ENCODE assay signal across 1 cellular context in the genomic region with DNA sequence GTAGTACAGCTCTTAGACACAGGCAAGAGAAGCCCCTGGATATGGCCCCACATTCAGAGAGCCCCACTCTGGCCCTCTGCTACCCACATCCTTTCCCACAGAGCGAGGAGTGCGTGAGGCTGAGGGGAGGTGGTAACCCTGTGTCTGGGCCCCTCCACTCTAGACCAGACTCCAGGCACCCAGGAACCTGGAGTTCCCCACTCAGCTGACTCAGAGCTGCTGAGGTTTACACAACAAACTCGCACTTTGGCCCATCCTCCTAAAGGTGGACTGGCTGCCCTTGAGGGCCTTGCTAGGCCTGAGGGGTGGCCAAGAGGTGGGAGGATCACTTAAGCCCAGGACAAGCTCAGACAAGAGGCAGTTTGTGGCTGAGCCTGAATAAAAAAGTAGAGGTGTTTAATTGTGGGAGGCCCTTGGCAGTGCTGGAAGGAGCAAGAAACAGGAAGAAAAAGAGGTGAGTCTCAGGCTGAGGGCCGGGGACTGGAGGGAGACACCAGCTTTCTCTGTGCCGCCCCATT.
TF ChIP-seq lines count a peak whose summit lies in the region.

No MANE protein-coding gene starts in this region.

TF ChIP-seq in HepG2, 621 proteins besides CTCF, POLR2A, EP300 and RAD21 (continued from another document and continues in another):
- TF ChIP-seq ZBTB7B (CRISPR knock-in tag; IDR thresholded peaks at IDR 0.05) (peak; percentile 80; the same call in 1 of the 2 replicates), ZNF672 (CRISPR knock-in tag; IDR thresholded peaks at IDR 0.05) (no peak), PHF20 (CRISPR knock-in tag; IDR thresholded peaks at IDR 0.05) (no peak), NFYB (CRISPR knock-in tag; IDR thresholded peaks at IDR 0.05) (no peak), SMC3 (IDR thresholded peaks at IDR 0.05; ENCODE audit: low read length) (peak; percentile 5; the same call in 1 of the 2 replicates), HNRNPLL (IDR thresholded peaks at IDR 0.05; ENCODE audit: low read depth, low read length, poor library complexity, severe bottlenecking) (no peak), AGO1 (IDR thresholded peaks at IDR 0.05; ENCODE audit: low read depth, low read length, poor library complexity, severe bottlenecking) (no peak), MAZ (IDR thresholded peaks at IDR 0.05; ENCODE audit: borderline replicate concordance, low read depth, low read length) (no peak), MAZ (CRISPR knock-in tag; IDR thresholded peaks at IDR 0.05; ENCODE audit: low read depth) (no peak), HNRNPUL1 (IDR thresholded peaks at IDR 0.05; ENCODE audit: low read depth, low read length) (no peak), KAT8 (CRISPR knock-in tag; IDR thresholded peaks at IDR 0.05) (peak; percentile 39; the same call in 1 of the 2 replicates), HOXA5 (CRISPR knock-in tag; IDR thresholded peaks at IDR 0.05) (no peak), MBD4 (IDR thresholded peaks at IDR 0.05; ENCODE audit: borderline replicate concordance, low read length) (no peak), CREB1 (IDR thresholded peaks at IDR 0.05) (no peak), CREB1 (CRISPR knock-in tag; IDR thresholded peaks at IDR 0.05) (peak; percentile 37; the same call in 1 of the 2 replicates), ELF4 (CRISPR knock-in tag; IDR thresholded peaks at IDR 0.05; ENCODE audit: borderline replicate concordance) (no peak), ERF (CRISPR knock-in tag; IDR thresholded peaks at IDR 0.05) (0 out of 2 replicates have a peak, but pooled peaks have one; percentile 36), RXRB (CRISPR knock-in tag; IDR thresholded peaks at IDR 0.05; ENCODE audit: borderline replicate concordance) (peak; percentile 71; the same call in 1 of the 2 replicates), SOX13 (IDR thresholded peaks at IDR 0.05) (no peak), SOX13 (CRISPR knock-in tag; conservative IDR thresholded peaks at IDR 0.05 in 1 of 2, IDR thresholded peaks at IDR 0.05 in 1 of 2) (peak in 1 of 2 experiments; percentile 62; a peak in 2 of 4 replicates), ZNF749 (CRISPR knock-in tag; IDR thresholded peaks at IDR 0.05; ENCODE audit: borderline replicate concordance) (no peak), DMAP1 (CRISPR knock-in tag; IDR thresholded peaks at IDR 0.05) (0 out of 2 replicates have a peak, but pooled peaks have one; percentile 21), ZNF724P (CRISPR knock-in tag; IDR thresholded peaks at IDR 0.05; ENCODE audit: borderline replicate concordance) (no peak), FIP1L1 (IDR thresholded peaks at IDR 0.05; ENCODE audit: borderline replicate concordance, insufficient read depth, low read depth, low read length) (no peak), CENPT (CRISPR knock-in tag; IDR thresholded peaks at IDR 0.05; ENCODE audit: low read depth) (no peak)
- TF ChIP-seq, protein P1, sequence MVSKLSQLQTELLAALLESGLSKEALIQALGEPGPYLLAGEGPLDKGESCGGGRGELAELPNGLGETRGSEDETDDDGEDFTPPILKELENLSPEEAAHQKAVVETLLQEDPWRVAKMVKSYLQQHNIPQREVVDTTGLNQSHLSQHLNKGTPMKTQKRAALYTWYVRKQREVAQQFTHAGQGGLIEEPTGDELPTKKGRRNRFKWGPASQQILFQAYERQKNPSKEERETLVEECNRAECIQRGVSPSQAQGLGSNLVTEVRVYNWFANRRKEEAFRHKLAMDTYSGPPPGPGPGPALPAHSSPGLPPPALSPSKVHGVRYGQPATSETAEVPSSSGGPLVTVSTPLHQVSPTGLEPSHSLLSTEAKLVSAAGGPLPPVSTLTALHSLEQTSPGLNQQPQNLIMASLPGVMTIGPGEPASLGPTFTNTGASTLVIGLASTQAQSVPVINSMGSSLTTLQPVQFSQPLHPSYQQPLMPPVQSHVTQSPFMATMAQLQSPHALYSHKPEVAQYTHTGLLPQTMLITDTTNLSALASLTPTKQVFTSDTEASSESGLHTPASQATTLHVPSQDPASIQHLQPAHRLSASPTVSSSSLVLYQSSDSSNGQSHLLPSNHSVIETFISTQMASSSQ (IDR thresholded peaks at IDR 0.05; ENCODE audit: low read depth): no peak
- TF ChIP-seq, protein P1 (CRISPR knock-in tag; IDR thresholded peaks at IDR 0.05; ENCODE audit: borderline replicate concordance): no peak
- TF ChIP-seq, protein P2, sequence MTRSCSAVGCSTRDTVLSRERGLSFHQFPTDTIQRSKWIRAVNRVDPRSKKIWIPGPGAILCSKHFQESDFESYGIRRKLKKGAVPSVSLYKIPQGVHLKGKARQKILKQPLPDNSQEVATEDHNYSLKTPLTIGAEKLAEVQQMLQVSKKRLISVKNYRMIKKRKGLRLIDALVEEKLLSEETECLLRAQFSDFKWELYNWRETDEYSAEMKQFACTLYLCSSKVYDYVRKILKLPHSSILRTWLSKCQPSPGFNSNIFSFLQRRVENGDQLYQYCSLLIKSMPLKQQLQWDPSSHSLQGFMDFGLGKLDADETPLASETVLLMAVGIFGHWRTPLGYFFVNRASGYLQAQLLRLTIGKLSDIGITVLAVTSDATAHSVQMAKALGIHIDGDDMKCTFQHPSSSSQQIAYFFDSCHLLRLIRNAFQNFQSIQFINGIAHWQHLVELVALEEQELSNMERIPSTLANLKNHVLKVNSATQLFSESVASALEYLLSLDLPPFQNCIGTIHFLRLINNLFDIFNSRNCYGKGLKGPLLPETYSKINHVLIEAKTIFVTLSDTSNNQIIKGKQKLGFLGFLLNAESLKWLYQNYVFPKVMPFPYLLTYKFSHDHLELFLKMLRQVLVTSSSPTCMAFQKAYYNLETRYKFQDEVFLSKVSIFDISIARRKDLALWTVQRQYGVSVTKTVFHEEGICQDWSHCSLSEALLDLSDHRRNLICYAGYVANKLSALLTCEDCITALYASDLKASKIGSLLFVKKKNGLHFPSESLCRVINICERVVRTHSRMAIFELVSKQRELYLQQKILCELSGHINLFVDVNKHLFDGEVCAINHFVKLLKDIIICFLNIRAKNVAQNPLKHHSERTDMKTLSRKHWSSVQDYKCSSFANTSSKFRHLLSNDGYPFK (CRISPR knock-in tag; IDR thresholded peaks at IDR 0.05; ENCODE audit: borderline replicate concordance): no peak
- TF ChIP-seq, protein P3, sequence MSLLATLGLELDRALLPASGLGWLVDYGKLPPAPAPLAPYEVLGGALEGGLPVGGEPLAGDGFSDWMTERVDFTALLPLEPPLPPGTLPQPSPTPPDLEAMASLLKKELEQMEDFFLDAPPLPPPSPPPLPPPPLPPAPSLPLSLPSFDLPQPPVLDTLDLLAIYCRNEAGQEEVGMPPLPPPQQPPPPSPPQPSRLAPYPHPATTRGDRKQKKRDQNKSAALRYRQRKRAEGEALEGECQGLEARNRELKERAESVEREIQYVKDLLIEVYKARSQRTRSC (CRISPR knock-in tag; IDR thresholded peaks at IDR 0.05; ENCODE audit: low read depth): no peak
- TF ChIP-seq, protein P4, sequence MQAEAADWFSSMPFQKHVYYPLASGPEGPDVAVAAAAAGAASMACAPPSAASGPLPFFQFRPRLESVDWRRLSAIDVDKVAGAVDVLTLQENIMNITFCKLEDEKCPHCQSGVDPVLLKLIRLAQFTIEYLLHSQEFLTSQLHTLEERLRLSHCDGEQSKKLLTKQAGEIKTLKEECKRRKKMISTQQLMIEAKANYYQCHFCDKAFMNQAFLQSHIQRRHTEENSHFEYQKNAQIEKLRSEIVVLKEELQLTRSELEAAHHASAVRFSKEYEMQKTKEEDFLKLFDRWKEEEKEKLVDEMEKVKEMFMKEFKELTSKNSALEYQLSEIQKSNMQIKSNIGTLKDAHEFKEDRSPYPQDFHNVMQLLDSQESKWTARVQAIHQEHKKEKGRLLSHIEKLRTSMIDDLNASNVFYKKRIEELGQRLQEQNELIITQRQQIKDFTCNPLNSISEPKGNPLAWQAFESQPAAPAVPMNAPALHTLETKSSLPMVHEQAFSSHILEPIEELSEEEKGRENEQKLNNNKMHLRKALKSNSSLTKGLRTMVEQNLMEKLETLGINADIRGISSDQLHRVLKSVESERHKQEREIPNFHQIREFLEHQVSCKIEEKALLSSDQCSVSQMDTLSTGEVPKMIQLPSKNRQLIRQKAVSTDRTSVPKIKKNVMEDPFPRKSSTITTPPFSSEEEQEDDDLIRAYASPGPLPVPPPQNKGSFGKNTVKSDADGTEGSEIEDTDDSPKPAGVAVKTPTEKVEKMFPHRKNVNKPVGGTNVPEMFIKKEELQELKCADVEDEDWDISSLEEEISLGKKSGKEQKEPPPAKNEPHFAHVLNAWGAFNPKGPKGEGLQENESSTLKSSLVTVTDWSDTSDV (CRISPR knock-in tag; IDR thresholded peaks at IDR 0.05): no peak
- TF ChIP-seq, protein P5, sequence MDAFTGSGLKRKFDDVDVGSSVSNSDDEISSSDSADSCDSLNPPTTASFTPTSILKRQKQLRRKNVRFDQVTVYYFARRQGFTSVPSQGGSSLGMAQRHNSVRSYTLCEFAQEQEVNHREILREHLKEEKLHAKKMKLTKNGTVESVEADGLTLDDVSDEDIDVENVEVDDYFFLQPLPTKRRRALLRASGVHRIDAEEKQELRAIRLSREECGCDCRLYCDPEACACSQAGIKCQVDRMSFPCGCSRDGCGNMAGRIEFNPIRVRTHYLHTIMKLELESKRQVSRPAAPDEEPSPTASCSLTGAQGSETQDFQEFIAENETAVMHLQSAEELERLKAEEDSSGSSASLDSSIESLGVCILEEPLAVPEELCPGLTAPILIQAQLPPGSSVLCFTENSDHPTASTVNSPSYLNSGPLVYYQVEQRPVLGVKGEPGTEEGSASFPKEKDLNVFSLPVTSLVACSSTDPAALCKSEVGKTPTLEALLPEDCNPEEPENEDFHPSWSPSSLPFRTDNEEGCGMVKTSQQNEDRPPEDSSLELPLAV (CRISPR knock-in tag; conservative IDR thresholded peaks at IDR 0.05; ENCODE audit: low read depth): no peak
- TF ChIP-seq, protein P6, sequence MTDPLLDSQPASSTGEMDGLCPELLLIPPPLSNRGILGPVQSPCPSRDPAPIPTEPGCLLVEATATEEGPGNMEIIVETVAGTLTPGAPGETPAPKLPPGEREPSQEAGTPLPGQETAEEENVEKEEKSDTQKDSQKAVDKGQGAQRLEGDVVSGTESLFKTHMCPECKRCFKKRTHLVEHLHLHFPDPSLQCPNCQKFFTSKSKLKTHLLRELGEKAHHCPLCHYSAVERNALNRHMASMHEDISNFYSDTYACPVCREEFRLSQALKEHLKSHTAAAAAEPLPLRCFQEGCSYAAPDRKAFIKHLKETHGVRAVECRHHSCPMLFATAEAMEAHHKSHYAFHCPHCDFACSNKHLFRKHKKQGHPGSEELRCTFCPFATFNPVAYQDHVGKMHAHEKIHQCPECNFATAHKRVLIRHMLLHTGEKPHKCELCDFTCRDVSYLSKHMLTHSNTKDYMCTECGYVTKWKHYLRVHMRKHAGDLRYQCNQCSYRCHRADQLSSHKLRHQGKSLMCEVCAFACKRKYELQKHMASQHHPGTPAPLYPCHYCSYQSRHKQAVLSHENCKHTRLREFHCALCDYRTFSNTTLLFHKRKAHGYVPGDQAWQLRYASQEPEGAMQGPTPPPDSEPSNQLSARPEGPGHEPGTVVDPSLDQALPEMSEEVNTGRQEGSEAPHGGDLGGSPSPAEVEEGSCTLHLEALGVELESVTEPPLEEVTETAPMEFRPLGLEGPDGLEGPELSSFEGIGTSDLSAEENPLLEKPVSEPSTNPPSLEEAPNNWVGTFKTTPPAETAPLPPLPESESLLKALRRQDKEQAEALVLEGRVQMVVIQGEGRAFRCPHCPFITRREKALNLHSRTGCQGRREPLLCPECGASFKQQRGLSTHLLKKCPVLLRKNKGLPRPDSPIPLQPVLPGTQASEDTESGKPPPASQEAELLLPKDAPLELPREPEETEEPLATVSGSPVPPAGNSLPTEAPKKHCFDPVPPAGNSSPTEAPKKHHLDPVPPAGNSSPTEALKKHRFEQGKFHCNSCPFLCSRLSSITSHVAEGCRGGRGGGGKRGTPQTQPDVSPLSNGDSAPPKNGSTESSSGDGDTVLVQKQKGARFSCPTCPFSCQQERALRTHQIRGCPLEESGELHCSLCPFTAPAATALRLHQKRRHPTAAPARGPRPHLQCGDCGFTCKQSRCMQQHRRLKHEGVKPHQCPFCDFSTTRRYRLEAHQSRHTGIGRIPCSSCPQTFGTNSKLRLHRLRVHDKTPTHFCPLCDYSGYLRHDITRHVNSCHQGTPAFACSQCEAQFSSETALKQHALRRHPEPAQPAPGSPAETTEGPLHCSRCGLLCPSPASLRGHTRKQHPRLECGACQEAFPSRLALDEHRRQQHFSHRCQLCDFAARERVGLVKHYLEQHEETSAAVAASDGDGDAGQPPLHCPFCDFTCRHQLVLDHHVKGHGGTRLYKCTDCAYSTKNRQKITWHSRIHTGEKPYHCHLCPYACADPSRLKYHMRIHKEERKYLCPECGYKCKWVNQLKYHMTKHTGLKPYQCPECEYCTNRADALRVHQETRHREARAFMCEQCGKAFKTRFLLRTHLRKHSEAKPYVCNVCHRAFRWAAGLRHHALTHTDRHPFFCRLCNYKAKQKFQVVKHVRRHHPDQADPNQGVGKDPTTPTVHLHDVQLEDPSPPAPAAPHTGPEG (CRISPR knock-in tag; IDR thresholded peaks at IDR 0.05): no peak
- TF ChIP-seq, protein P7, sequence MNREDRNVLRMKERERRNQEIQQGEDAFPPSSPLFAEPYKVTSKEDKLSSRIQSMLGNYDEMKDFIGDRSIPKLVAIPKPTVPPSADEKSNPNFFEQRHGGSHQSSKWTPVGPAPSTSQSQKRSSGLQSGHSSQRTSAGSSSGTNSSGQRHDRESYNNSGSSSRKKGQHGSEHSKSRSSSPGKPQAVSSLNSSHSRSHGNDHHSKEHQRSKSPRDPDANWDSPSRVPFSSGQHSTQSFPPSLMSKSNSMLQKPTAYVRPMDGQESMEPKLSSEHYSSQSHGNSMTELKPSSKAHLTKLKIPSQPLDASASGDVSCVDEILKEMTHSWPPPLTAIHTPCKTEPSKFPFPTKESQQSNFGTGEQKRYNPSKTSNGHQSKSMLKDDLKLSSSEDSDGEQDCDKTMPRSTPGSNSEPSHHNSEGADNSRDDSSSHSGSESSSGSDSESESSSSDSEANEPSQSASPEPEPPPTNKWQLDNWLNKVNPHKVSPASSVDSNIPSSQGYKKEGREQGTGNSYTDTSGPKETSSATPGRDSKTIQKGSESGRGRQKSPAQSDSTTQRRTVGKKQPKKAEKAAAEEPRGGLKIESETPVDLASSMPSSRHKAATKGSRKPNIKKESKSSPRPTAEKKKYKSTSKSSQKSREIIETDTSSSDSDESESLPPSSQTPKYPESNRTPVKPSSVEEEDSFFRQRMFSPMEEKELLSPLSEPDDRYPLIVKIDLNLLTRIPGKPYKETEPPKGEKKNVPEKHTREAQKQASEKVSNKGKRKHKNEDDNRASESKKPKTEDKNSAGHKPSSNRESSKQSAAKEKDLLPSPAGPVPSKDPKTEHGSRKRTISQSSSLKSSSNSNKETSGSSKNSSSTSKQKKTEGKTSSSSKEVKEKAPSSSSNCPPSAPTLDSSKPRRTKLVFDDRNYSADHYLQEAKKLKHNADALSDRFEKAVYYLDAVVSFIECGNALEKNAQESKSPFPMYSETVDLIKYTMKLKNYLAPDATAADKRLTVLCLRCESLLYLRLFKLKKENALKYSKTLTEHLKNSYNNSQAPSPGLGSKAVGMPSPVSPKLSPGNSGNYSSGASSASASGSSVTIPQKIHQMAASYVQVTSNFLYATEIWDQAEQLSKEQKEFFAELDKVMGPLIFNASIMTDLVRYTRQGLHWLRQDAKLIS (CRISPR knock-in tag; IDR thresholded peaks at IDR 0.05): no peak
